In genomic region chr1:179867493-179868330, GRCh38 we compare ENCODE assay signal across 8 cellular contexts. TPM values are rescaled to one million over a fixed set of nuclear protein-coding genes. Genes with fewer than 3 reads are reported as not detected.
DNase-seq lines count a peak whose midpoint lies in the region; ATAC-seq and TF ChIP-seq lines count a peak whose summit lies in the region.

No MANE protein-coding gene starts in this region.

- DNase-seq in AG10803 (ENCODE audit: low read depth) = peak; percentile 51
- DNase-seq in HUDEP-2 (lab: John Stamatoyannopoulos, UW; ENCODE audit: unreplicated experiment in 76 of 76) = peak in 40 of 76 experiments; percentile 3 to 54 (median 23)
- DNase-seq in RPMI7951 (ENCODE audit: low read depth) = peak; percentile 21
- DNase-seq in adrenal gland = peak; percentile 24 to 74 (median 48)
- peak; percentile 56 for DNase-seq in hepatic stellate cell (ENCODE audit: low spot score)
- peak; percentile 50 to 54 for DNase-seq in stimulated activated CD4-positive, alpha-beta T cell treated with anti-CD3 and anti-CD28 coated beads, Interleukin-2, amount 100 ng/mL, for 24 hours
- no peak for DNase-seq in inferior parietal cortex (ENCODE audit: extremely low spot score)

- H3K4me3 ChIP-seq in AG10803 (ENCODE audit: low read length) = no peak overlapping the region
- H3K4me3 ChIP-seq in adrenal gland = no peak overlapping the region

- ATAC-seq in GM18502 (IDR thresholded peaks at IDR 0.05; ENCODE audit: poor library complexity, unreplicated experiment) = peak; percentile 89

- WGBS in adrenal gland, 4 donors = 18 to 44% (median 19%) methylated on average over 1 of the region's 1 CpG

- no peaks in the 10 kb centered on the region for H3K9me3 ChIP-seq in adrenal gland (replicated peaks in 1 of 3)

- H3K27ac ChIP-seq in adrenal gland = no peak overlapping the region

- H3K27me3 ChIP-seq in adrenal gland = no peaks in the 10 kb centered on the region

- no peak for TF ChIP-seq POLR2A in adrenal gland (IDR thresholded peaks at IDR 0.05)

- H3K36me3 ChIP-seq in adrenal gland (replicated peaks in 1 of 2) = peaks cover 0 to 49% of the 10 kb centered on the region in 2 donors

- intact Hi-C loops in adrenal gland (cut with DNase I) = no loop called here

- peak; percentile 80 for TF ChIP-seq CTCF in AG10803 (conservative IDR thresholded peaks at IDR 0.05; ENCODE audit: low read length)
- peak; percentile 37 to 64 (median 58) for TF ChIP-seq CTCF in adrenal gland (IDR thresholded peaks at IDR 0.05)

- peaks cover 13 to 19% of the 10 kb centered on the region in 2 donors for H3K4me1 ChIP-seq in adrenal gland (replicated peaks in 1 of 2)

RNA-seq across cellular contexts. Expression of gene TOR1AIP2, which starts 9.9 kb away (rescaled TPM):
- total RNA-seq in RPMI7951 (2014; rRNA removed; shearing (Covaris generic)) = 63.9 and 69.6 TPM in 2 replicates
- 100 to 1,000 TPM in 7 of 8 donors, 10 to 100 TPM in 1; 95.1 to 171 (median 137) TPM for total RNA-seq in adrenal gland
- 10 to 100 TPM; 18.9 to 54.9 (median 25.8) TPM for polyA plus RNA-seq in adrenal gland

RNA-seq across cellular contexts. Expression of gene TOR1AIP1, which starts 14.4 kb away (rescaled TPM):
- 52.1 and 59.7 TPM in 2 replicates for total RNA-seq in RPMI7951 (2014; rRNA removed; shearing (Covaris generic))
- 10 to 100 TPM; 53.4 to 99.6 (median 61.7) TPM for total RNA-seq in adrenal gland
- polyA plus RNA-seq in adrenal gland = 10 to 100 TPM; 22.5 to 59.5 (median 26.1) TPM
